Comparison of ENCODE assay signal across 10 cellular contexts in the genomic region with DNA sequence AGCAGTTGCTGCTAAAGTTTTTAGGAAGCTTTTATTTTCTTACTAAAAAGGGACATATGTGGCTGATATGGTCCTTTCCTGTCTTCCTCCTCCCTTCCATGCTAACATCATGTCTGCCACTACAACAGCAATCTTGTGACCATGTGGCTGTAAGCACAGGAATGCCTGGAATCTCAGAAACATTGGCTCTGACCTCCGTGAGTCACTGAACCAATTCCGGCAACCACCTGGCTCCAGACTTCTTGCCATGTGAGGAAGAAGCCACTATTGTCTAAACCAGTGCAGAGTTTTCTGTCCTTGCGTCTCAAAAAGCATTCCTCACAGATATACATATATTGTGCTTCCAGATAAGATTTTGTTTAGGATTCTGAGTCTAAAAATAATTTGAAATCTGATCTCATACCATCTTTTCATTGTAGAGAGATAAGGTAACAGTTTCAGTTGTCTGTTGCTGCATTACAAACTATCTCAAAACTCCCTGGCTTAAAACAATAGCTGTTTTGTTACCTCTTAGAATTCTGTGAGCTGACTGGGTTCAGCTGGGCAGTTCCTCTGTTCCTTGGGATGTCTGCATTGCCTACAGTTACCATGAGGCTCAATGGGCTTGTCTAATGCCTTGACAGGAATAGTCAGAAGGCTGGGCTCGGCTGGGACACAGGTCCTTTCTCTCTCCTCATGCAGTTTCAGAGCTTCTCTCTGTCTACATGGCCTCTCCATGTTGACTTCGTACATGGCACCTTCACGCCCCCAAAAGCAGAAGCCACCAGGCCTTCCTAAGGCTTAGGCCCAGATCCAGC.
A peak's percentile ranks its signal among the peaks of the same experiment; 100 is the strongest.
DNase-seq lines count a peak whose midpoint lies in the region; ATAC-seq and TF ChIP-seq lines count a peak whose summit lies in the region.
"Had no signal": no experiment of that assay in that cellular context is flagged by ENCODE, and none has a peak within 500 bp of the region (broad histone marks: within the 10 kb centered on the region; RNA-seq: fewer than 3 reads in every experiment).

No MANE protein-coding gene starts in this region.

- no peak overlapping the region for H3K9ac ChIP-seq in fibroblast of lung (ENCODE audit: insufficient read depth, low read length)

- no peaks in the 10 kb centered on the region for H3K36me3 Mint-ChIP-seq in nephron (ENCODE audit: low read depth)
- H3K36me3 Mint-ChIP-seq: CD4-positive, CD25-positive, alpha-beta regulatory T cell had no signal

- peaks cover 14% of the 10 kb centered on the region for H3K4me1 ChIP-seq in fibroblast of lung (ENCODE audit: control insufficient read depth, extremely low read depth, insufficient read depth, low read length)

- peak overlapping the region; percentile 57 to 83 (median 65) for H3K27ac Mint-ChIP-seq in nephron
- H3K27ac Mint-ChIP-seq: CD4-positive, CD25-positive, alpha-beta regulatory T cell had no signal

- H3K4me3 Mint-ChIP-seq in nephron: no peak overlapping the region
- H3K4me3 Mint-ChIP-seq: CD4-positive, CD25-positive, alpha-beta regulatory T cell had no signal

- H3K4me2 ChIP-seq in fibroblast of lung (ENCODE audit: extremely low read depth, insufficient read depth, low read length): peak overlapping the region; percentile 33

- H3K9me3 ChIP-seq in fibroblast of lung (ENCODE audit: control insufficient read depth, insufficient read depth, low read depth, low read length): no peaks in the 10 kb centered on the region

- no peak for ATAC-seq in GM21825 (IDR thresholded peaks at IDR 0.05; ENCODE audit: unreplicated experiment)
- ATAC-seq in HG02938 (IDR thresholded peaks at IDR 0.05; ENCODE audit: unreplicated experiment): no peak

- H2AFZ ChIP-seq in fibroblast of lung (ENCODE audit: low read length): no peak overlapping the region

- no peak for TF ChIP-seq CTCF in fibroblast of lung (conservative IDR thresholded peaks at IDR 0.05 in 1 of 2, IDR thresholded peaks at IDR 0.05 in 1 of 2; ENCODE audit: low read depth in 1 of 2, low read length in 2 of 2)
- TF ChIP-seq CTCF in nephron (IDR thresholded peaks at IDR 0.05; ENCODE audit: unreplicated experiment in 3 of 3): no peak

- H3K27me3 ChIP-seq in fibroblast of lung (ENCODE audit: control insufficient read depth, insufficient read depth, low read length): no peaks in the 10 kb centered on the region

- H3K79me2 ChIP-seq in fibroblast of lung (ENCODE audit: control insufficient read depth, insufficient read depth, low read length): no peaks in the 10 kb centered on the region

- H3K27me3 Mint-ChIP-seq in nephron (ENCODE audit: low read depth): peaks cover 8% of the 10 kb centered on the region

- H3K4me3 ChIP-seq in fibroblast of lung (replicated peaks in 1 of 4; ENCODE audit: control extremely low read depth in 1 of 4, insufficient read depth in 1 of 4, low read depth in 3 of 4, low read length in 4 of 4): no peak overlapping the region

- no peaks in the 10 kb centered on the region for H4K20me1 ChIP-seq in fibroblast of lung (ENCODE audit: control insufficient read depth, extremely low read depth, insufficient read depth, low read length)

- peak; percentile 87 for DNase-seq in AG08396 (ENCODE audit: low spot score)
- peak; percentile 25 for DNase-seq in RKO (ENCODE audit: low spot score)
- DNase-seq in fibroblast of lung (ENCODE audit: low read depth in 2 of 2): peak; percentile 94 to 99
- DNase-seq in NCI-H1930 (lab: John Stamatoyannopoulos, UW): no peak
- no peak for DNase-seq in NK-92 (lab: John Stamatoyannopoulos, UW; ENCODE audit: unreplicated experiment)
- DNase-seq: CD4-positive, CD25-positive, alpha-beta regulatory T cell; NK-92 treated with Interleukin-12 subunit alpha and Interleukin-12 subunit beta, amount 100 ng/mL, for 24 hours had no signal

- H3K36me3 ChIP-seq in fibroblast of lung (ENCODE audit: control insufficient read depth, insufficient read depth, low read length): no peaks in the 10 kb centered on the region

- no peaks in the 10 kb centered on the region for H3K9me3 Mint-ChIP-seq in nephron

- peaks cover 19% of the 10 kb centered on the region for H3K4me1 Mint-ChIP-seq in nephron
- H3K4me1 Mint-ChIP-seq: CD4-positive, CD25-positive, alpha-beta regulatory T cell had no signal

- H3K27ac ChIP-seq in fibroblast of lung (ENCODE audit: insufficient read depth, low read length): peak overlapping the region; percentile 79

Comparison
In these comparisons a context has a peak if more than half of its experiments do, and no peak if none do; other contexts are left out.
1. DNase-seq: peak in AG08396 (single experiment), RKO (single experiment) and fibroblast of lung (2 of 2); none in NCI-H1930 (0 of 2) and NK-92 (single experiment).